ENCODE assay signal across 19 cellular contexts in genomic region chr1:221706862-221707582, GRCh38. TPM values are rescaled to one million over a fixed set of nuclear protein-coding genes. Genes with fewer than 3 reads are reported as not detected.
DNase-seq lines count a peak whose midpoint lies in the region; ATAC-seq and TF ChIP-seq lines count a peak whose summit lies in the region.
"Had no signal": no experiment of that assay in that cellular context is flagged by ENCODE, and none has a peak within 500 bp of the region (broad histone marks: within the 10 kb centered on the region; RNA-seq: fewer than 3 reads in every experiment).

No MANE protein-coding gene starts in this region.

- no peak overlapping the region for H2AFZ ChIP-seq in OCI-LY7 (ENCODE audit: low read length)
- H2AFZ ChIP-seq: neural progenitor cell had no signal

- no peak overlapping the region for H3K27ac Mint-ChIP-seq in activated naive CD4-positive, alpha-beta T cell treated with anti-CD3 and anti-CD28 coated beads, Interleukin-2, amount 10 ng/mL, durations not matched to agents 7 days and 5 days
- peak overlapping the region; percentile 23 for H3K27ac Mint-ChIP-seq in activated CD4-positive, alpha-beta memory T cell treated with anti-CD3 and anti-CD28 coated beads, Interleukin-2, amount 10 ng/mL, durations not matched to agents 7 days and 5 days
- H3K27ac Mint-ChIP-seq: neural progenitor cell had no signal

- ATAC-seq in left lung = no peak
- no peak for ATAC-seq in esophagus mucosa
- ATAC-seq: HCT116, Panc1 had no signal

- no TSS peak for BruUV-seq in OCI-LY7 (replicated peaks; lab: Mats Ljungman, UMichigan)

- H3K4me1 Mint-ChIP-seq in activated naive CD4-positive, alpha-beta T cell treated with anti-CD3 and anti-CD28 coated beads, Interleukin-2, amount 10 ng/mL, durations not matched to agents 7 days and 5 days = peaks cover 57% of the 10 kb centered on the region
- H3K4me1 Mint-ChIP-seq in activated CD4-positive, alpha-beta memory T cell treated with anti-CD3 and anti-CD28 coated beads, Interleukin-2, amount 10 ng/mL, durations not matched to agents 7 days and 5 days = peaks cover 57% of the 10 kb centered on the region

- no peaks in the 10 kb centered on the region for H3K27me3 Mint-ChIP-seq in activated naive CD4-positive, alpha-beta T cell treated with anti-CD3 and anti-CD28 coated beads, Interleukin-2, amount 10 ng/mL, durations not matched to agents 7 days and 5 days
- H3K27me3 Mint-ChIP-seq in activated CD4-positive, alpha-beta memory T cell treated with anti-CD3 and anti-CD28 coated beads, Interleukin-2, amount 10 ng/mL, durations not matched to agents 7 days and 5 days = no peaks in the 10 kb centered on the region
- H3K27me3 Mint-ChIP-seq: activated B cell treated with CpG ODN at 0.5 μM for 24 hours had no signal

- CTCF ChIA-PET in activated naive CD4-positive, alpha-beta T cell treated with anti-CD3 and anti-CD28 coated beads, Interleukin-2, amount 10 ng/mL, durations not matched to agents 7 days and 5 days (lab: Charles Lee) = interaction anchor here (9.6 kb wide), 1 partner anchor 34 kb away, joined by 76 read pairs; the partner anchor contains the start of gene DUSP10
- CTCF ChIA-PET in activated CD4-positive, alpha-beta memory T cell treated with anti-CD3 and anti-CD28 coated beads, Interleukin-2, amount 10 ng/mL, durations not matched to agents 7 days and 5 days (lab: Charles Lee) = interaction anchor here (0.9 to 10.2 kb wide), 4 partner anchors 13 to 35 kb away, joined by 3 to 82 read pairs (median 4); partner anchors contain the start of gene DUSP10
- CTCF ChIA-PET in OCI-LY7 (lab: Charles Lee; ENCODE audit: unreplicated experiment) = no interaction called here

- peak; percentile 28 for DNase-seq in activated naive CD4-positive, alpha-beta T cell treated with Interleukin-2 at 50 U/mL for 16 hours
- DNase-seq in activated naive CD4-positive, alpha-beta T cell treated with anti-CD3 and anti-CD28 coated beads, Interleukin-2, amount 10 ng/mL, durations not matched to agents 7 days and 5 days = no peak
- DNase-seq in activated CD4-positive, alpha-beta memory T cell treated with anti-CD3 and anti-CD28 coated beads, Interleukin-2, amount 10 ng/mL, durations not matched to agents 7 days and 5 days = no peak
- DNase-seq in left lung (no peak), suprapubic skin (ENCODE audit: low spot score in 2 of 2) (no peak), NCI-H526 treated with DMSO at 0.1 percent for 48 hours (lab: John Stamatoyannopoulos, UW) (no peak), OCI-LY7 (ENCODE audit: low spot score) (no peak)
- DNase-seq: activated B cell treated with CpG ODN at 0.5 μM for 24 hours, activated T-cell treated with anti-CD3 and anti-CD28 coated beads for 4 hours, cerebellar nuclear complex, mammary epithelial cell, NCI-H1930, NCI-H510A treated with DMSO at 0.1 percent for 48 hours, stomach, SW 1271 had no signal

- 91% methylated on average over 8 of the region's 8 CpGs for WGBS in suprapubic skin

- H3K27ac ChIP-seq in left lung = peak overlapping the region; percentile 54 to 79
- H3K27ac ChIP-seq in suprapubic skin = peak overlapping the region; percentile 36
- H3K27ac ChIP-seq in OCI-LY7 (ENCODE audit: low read depth, low read length, poor library complexity, severe bottlenecking) = no peak overlapping the region
- H3K27ac ChIP-seq: neural progenitor cell had no signal

- no peak overlapping the region for H3K4me3 Mint-ChIP-seq in activated naive CD4-positive, alpha-beta T cell treated with anti-CD3 and anti-CD28 coated beads, Interleukin-2, amount 10 ng/mL, durations not matched to agents 7 days and 5 days
- no peak overlapping the region for H3K4me3 Mint-ChIP-seq in activated CD4-positive, alpha-beta memory T cell treated with anti-CD3 and anti-CD28 coated beads, Interleukin-2, amount 10 ng/mL, durations not matched to agents 7 days and 5 days
- H3K4me3 Mint-ChIP-seq: neural progenitor cell had no signal

- no peak for TF ChIP-seq CTCF in left lung (IDR thresholded peaks at IDR 0.05)
- TF ChIP-seq CTCF in suprapubic skin (IDR thresholded peaks at IDR 0.05) = no peak
- no peak for TF ChIP-seq CTCF in OCI-LY7 (conservative IDR thresholded peaks at IDR 0.05; ENCODE audit: low read length)

- TF ChIP-seq POLR2A in suprapubic skin (IDR thresholded peaks at IDR 0.05) = no peak

- peaks cover 54% of the 10 kb centered on the region for H3K36me3 Mint-ChIP-seq in activated naive CD4-positive, alpha-beta T cell treated with anti-CD3 and anti-CD28 coated beads, Interleukin-2, amount 10 ng/mL, durations not matched to agents 7 days and 5 days
- H3K36me3 Mint-ChIP-seq in activated CD4-positive, alpha-beta memory T cell treated with anti-CD3 and anti-CD28 coated beads, Interleukin-2, amount 10 ng/mL, durations not matched to agents 7 days and 5 days (ENCODE audit: low read depth) = peaks cover 60% of the 10 kb centered on the region

- intact Hi-C loops in left lung (cut with DNase I) (no loop called here), OCI-LY7 (cut with micrococcal nuclease; ENCODE audit: unreplicated experiment) (no loop called here)

- H3K4me1 ChIP-seq in left lung = peaks cover 4 to 84% of the 10 kb centered on the region in 2 donors
- peaks cover 6% of the 10 kb centered on the region for H3K4me1 ChIP-seq in suprapubic skin
- no peaks in the 10 kb centered on the region for H3K4me1 ChIP-seq in OCI-LY7 (ENCODE audit: insufficient read depth, low read length, poor library complexity, severe bottlenecking)

- H3K36me3 ChIP-seq in left lung = peaks cover 0 to 32% of the 10 kb centered on the region in 2 donors
- H3K36me3 ChIP-seq in suprapubic skin = peaks cover 25% of the 10 kb centered on the region
- H3K36me3 ChIP-seq in OCI-LY7 (ENCODE audit: insufficient read depth, low read length) = no peaks in the 10 kb centered on the region
- H3K36me3 ChIP-seq: neural progenitor cell had no signal

- no peaks in the 10 kb centered on the region for H3K9me2 ChIP-seq in OCI-LY7 (ENCODE audit: insufficient read depth, low read length)

- H4K20me1 ChIP-seq in OCI-LY7 (ENCODE audit: insufficient read depth, low read length) = no peaks in the 10 kb centered on the region

- no peak for TF ChIP-seq EP300 in suprapubic skin (IDR thresholded peaks at IDR 0.05)

- H3K9me3 ChIP-seq in left lung = no peaks in the 10 kb centered on the region
- no peaks in the 10 kb centered on the region for H3K9me3 ChIP-seq in suprapubic skin
- H3K9me3 ChIP-seq in OCI-LY7 (ENCODE audit: low read length) = no peaks in the 10 kb centered on the region
- H3K9me3 ChIP-seq: stomach had no signal

- H3K79me2 ChIP-seq in OCI-LY7 (ENCODE audit: insufficient read depth, low read depth, low read length) = no peaks in the 10 kb centered on the region

- no peaks in the 10 kb centered on the region for H3K27me3 ChIP-seq in left lung
- H3K27me3 ChIP-seq in suprapubic skin = no peaks in the 10 kb centered on the region
- H3K27me3 ChIP-seq: neural progenitor cell, stomach had no signal

- H3K4me2 ChIP-seq in OCI-LY7 (ENCODE audit: low read length) = no peak overlapping the region
- H3K4me2 ChIP-seq: neural progenitor cell had no signal

- H3K4me3 ChIP-seq in left lung = no peak overlapping the region
- H3K4me3 ChIP-seq in suprapubic skin = no peak overlapping the region
- H3K4me3 ChIP-seq in OCI-LY7 (ENCODE audit: low read depth, low read length, poor library complexity, severe bottlenecking) = no peak overlapping the region
- H3K4me3 ChIP-seq: neural progenitor cell, stomach had no signal

- POLR2A ChIA-PET in activated CD4-positive, alpha-beta memory T cell treated with anti-CD3 and anti-CD28 coated beads, Interleukin-2, amount 10 ng/mL, durations not matched to agents 7 days and 5 days (lab: Charles Lee) = interaction anchor here (0.7 to 10.2 kb wide), 11 partner anchors 8 to 72 kb away, joined by 3 to 299 read pairs (median 6); partner anchors contain the start of gene DUSP10
- POLR2A ChIA-PET in OCI-LY7 (lab: Charles Lee) = interaction anchor here (1.2 to 1.3 kb wide), 3 partner anchors 17 to 34 kb away, joined by 3 to 4 read pairs (median 3); partner anchors contain the start of gene DUSP10

- H3K9me3 Mint-ChIP-seq in activated naive CD4-positive, alpha-beta T cell treated with anti-CD3 and anti-CD28 coated beads, Interleukin-2, amount 10 ng/mL, durations not matched to agents 7 days and 5 days = no peaks in the 10 kb centered on the region
- no peaks in the 10 kb centered on the region for H3K9me3 Mint-ChIP-seq in activated CD4-positive, alpha-beta memory T cell treated with anti-CD3 and anti-CD28 coated beads, Interleukin-2, amount 10 ng/mL, durations not matched to agents 7 days and 5 days
- H3K9me3 Mint-ChIP-seq: activated B cell treated with CpG ODN at 0.5 μM for 24 hours, neural progenitor cell had no signal

RNA-seq across cellular contexts. Expression of gene DUSP10, which starts 34.9 kb away (rescaled TPM):
- total RNA-seq in activated CD4-positive, alpha-beta memory T cell treated with anti-CD3 and anti-CD28 coated beads, Interleukin-2, amount 10 ng/mL, durations not matched to agents 7 days and 5 days = 10 to 100 TPM; 18.8 to 20.5 TPM
- 10 to 100 TPM; 12.6 to 14.5 TPM for total RNA-seq in left lung
- 10 to 100 TPM in 3 of 4 donors, 1 to 10 TPM in 1; 9.5 to 18.6 (median 15.3) TPM for total RNA-seq in suprapubic skin
- total RNA-seq in esophagus mucosa = 3.0 TPM
- total RNA-seq in OCI-LY7 (2014; rRNA removed; shearing (Covaris generic)) = 2.0 and 4.4 TPM in 2 replicates
- total RNA-seq in OCI-LY7 (2022) = 2.6 and 3.7 TPM in 2 replicates
